Comparison of ENCODE assay signal across 17 cellular contexts in the genomic region with DNA sequence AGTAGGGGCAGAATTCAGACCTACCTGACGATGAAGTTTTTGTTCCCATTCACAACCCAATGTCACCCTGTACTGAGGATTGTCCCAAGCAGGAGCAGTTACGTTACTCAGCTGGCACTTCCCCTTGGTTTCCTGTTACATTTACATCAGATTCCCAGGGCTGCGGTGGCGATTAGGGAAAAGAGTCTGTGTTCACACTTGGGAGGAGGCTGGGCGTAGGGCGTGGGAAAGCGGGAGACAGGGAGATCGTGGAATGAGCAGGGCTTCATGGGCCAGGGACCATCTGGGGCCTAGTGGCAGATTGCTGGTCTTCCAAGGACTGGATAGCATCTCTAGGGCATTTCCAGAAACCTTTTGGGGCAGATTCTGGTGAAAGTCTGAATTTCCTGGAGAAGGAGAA. TPM values are rescaled to one million over a fixed set of nuclear protein-coding genes. Genes with fewer than 3 reads are reported as not detected.
DNase-seq lines count a peak whose midpoint lies in the region; ATAC-seq and TF ChIP-seq lines count a peak whose summit lies in the region.
"Had no signal": no experiment of that assay in that cellular context is flagged by ENCODE, and none has a peak within 500 bp of the region (broad histone marks: within the 10 kb centered on the region; RNA-seq: fewer than 3 reads in every experiment).

No MANE protein-coding gene starts in this region.

- intact Hi-C loops in gastrocnemius medialis (cut with DNase I; ENCODE audit: low total_unique reads) = no loop called here

- H3K4me3 ChIP-seq in gastrocnemius medialis = no peak overlapping the region
- H3K4me3 ChIP-seq: GM12878 had no signal

- H3K4me1 Mint-ChIP-seq in activated T-helper 17 cell treated with anti-CD3 and anti-CD28 coated beads, Interleukin-2, amount 50 U/mL, for 72 hours = peaks cover 4% of the 10 kb centered on the region
- H3K4me1 Mint-ChIP-seq in glutamatergic neuron (ENCODE audit: low read depth, unreplicated experiment) (peaks cover 17% of the 10 kb centered on the region), nephron progenitor cell (peaks cover 17% of the 10 kb centered on the region)

- DNase-seq in glutamatergic neuron (peak; percentile 47), nephron progenitor cell (peak; percentile 14), activated gamma-delta T cell (lab: John Stamatoyannopoulos, UW) (no peak), gastrocnemius medialis (no peak)
- DNase-seq: AML-193, Caco-2, DMS53, NCI-H1092, NCI-H1694, NCI-H2171, NCI-H82, SHP77 treated with DMSO at 0.1 percent for 48 hours had no signal

- TF ChIP-seq CTCF in glutamatergic neuron (IDR thresholded peaks at IDR 0.05; ENCODE audit: partially characterized antibody, unreplicated experiment) = no peak
- TF ChIP-seq CTCF in nephron progenitor cell (IDR thresholded peaks at IDR 0.05) = no peak
- no peak for TF ChIP-seq CTCF in gastrocnemius medialis (IDR thresholded peaks at IDR 0.05 in 4 of 5, conservative IDR thresholded peaks at IDR 0.05 in 1 of 5)

- H3K27ac Mint-ChIP-seq in activated T-helper 17 cell treated with anti-CD3 and anti-CD28 coated beads, Interleukin-2, amount 50 U/mL, for 72 hours = peak overlapping the region; percentile 34
- peak overlapping the region; percentile 79 for H3K27ac Mint-ChIP-seq in glutamatergic neuron (ENCODE audit: unreplicated experiment)
- peak overlapping the region; percentile 4 for H3K27ac Mint-ChIP-seq in nephron progenitor cell

- H3K27me3 Mint-ChIP-seq in activated T-helper 17 cell treated with anti-CD3 and anti-CD28 coated beads, Interleukin-2, amount 50 U/mL, for 72 hours = no peaks in the 10 kb centered on the region
- peaks cover 2% of the 10 kb centered on the region for H3K27me3 Mint-ChIP-seq in glutamatergic neuron (ENCODE audit: unreplicated experiment)
- no peaks in the 10 kb centered on the region for H3K27me3 Mint-ChIP-seq in nephron progenitor cell (ENCODE audit: low read depth, poor library complexity)

- no peak for ATAC-seq in activated T-helper 17 cell treated with anti-CD3 and anti-CD28 coated beads, Interleukin-2, amount 50 U/mL, for 72 hours (replicated peaks)
- ATAC-seq in HG02571 (IDR thresholded peaks at IDR 0.05; ENCODE audit: unreplicated experiment) (no peak), gastrocnemius medialis (no peak)
- ATAC-seq: GM12878, HCT116 had no signal

- no peak overlapping the region for H3K27ac ChIP-seq in gastrocnemius medialis

- H3K27me3 ChIP-seq in gastrocnemius medialis = no peaks in the 10 kb centered on the region

- H3K9me3 Mint-ChIP-seq in activated T-helper 17 cell treated with anti-CD3 and anti-CD28 coated beads, Interleukin-2, amount 50 U/mL, for 72 hours = peaks cover 1% of the 10 kb centered on the region
- peaks cover 8% of the 10 kb centered on the region for H3K9me3 Mint-ChIP-seq in glutamatergic neuron (ENCODE audit: unreplicated experiment)
- H3K9me3 Mint-ChIP-seq in nephron progenitor cell = peaks cover 1% of the 10 kb centered on the region

- in situ Hi-C loops in gastrocnemius medialis (cut with MboI; ENCODE audit: low sequenced_read_pairs in 4 of 4) = no loop called here

- H3K4me1 ChIP-seq in ES-I3 (ENCODE audit: insufficient read depth, low read length) (peaks cover 22% of the 10 kb centered on the region), gastrocnemius medialis (no peaks in the 10 kb centered on the region)

- no peak for TF ChIP-seq POLR2A in gastrocnemius medialis (IDR thresholded peaks at IDR 0.05)

- H3K36me3 Mint-ChIP-seq in activated T-helper 17 cell treated with anti-CD3 and anti-CD28 coated beads, Interleukin-2, amount 50 U/mL, for 72 hours (ENCODE audit: low read depth) = peaks cover 2% of the 10 kb centered on the region
- H3K36me3 Mint-ChIP-seq in glutamatergic neuron (ENCODE audit: unreplicated experiment) (no peaks in the 10 kb centered on the region), nephron progenitor cell (ENCODE audit: low read depth) (no peaks in the 10 kb centered on the region)

- 0 out of 2 replicates have a peak overlapping the region, but pooled peaks have one; percentile 10 for H3K9ac ChIP-seq in ES-I3 (ENCODE audit: low read depth, low read length)

- no peaks in the 10 kb centered on the region for H3K36me3 ChIP-seq in ES-I3 (ENCODE audit: insufficient read depth, low read length)
- no peaks in the 10 kb centered on the region for H3K36me3 ChIP-seq in gastrocnemius medialis

- H3K9me3 ChIP-seq in ES-I3 (ENCODE audit: control insufficient read depth, insufficient read depth, low read length) (no peaks in the 10 kb centered on the region), gastrocnemius medialis (no peaks in the 10 kb centered on the region)
- H3K9me3 ChIP-seq: Caco-2 had no signal

- no peak overlapping the region for H3K4me3 Mint-ChIP-seq in activated T-helper 17 cell treated with anti-CD3 and anti-CD28 coated beads, Interleukin-2, amount 50 U/mL, for 72 hours
- H3K4me3 Mint-ChIP-seq in glutamatergic neuron (ENCODE audit: unreplicated experiment) (peak overlapping the region; percentile 8), nephron progenitor cell (no peak overlapping the region)

RNA-seq across cellular contexts. Expression of gene TBX19, which starts 39.0 kb away (rescaled TPM):
- total RNA-seq in activated T-helper 17 cell treated with anti-CD3 and anti-CD28 coated beads, Interleukin-2, amount 50 U/mL, for 72 hours = 1 to 10 TPM; 1.8 to 6.1 TPM
- total RNA-seq in glutamatergic neuron (ENCODE audit: unreplicated experiment) = 0.78 TPM
- total RNA-seq in gastrocnemius medialis = under 1 TPM in 3 of 4 donors, not detected in 1; 0.12 to 0.53 (median 0.36) TPM

Comparison
In these comparisons a context has a peak if more than half of its experiments do, and no peak if none do; other contexts are left out.
1. H3K27ac Mint-ChIP-seq: peak in every context shown above with its lines; median percentile 79 in glutamatergic neuron; 34 in activated T-helper 17 cell treated with anti-CD3 and anti-CD28 coated beads, Interleukin-2, amount 50 U/mL, for 72 hours; 4 in nephron progenitor cell.
2. DNase-seq: peak in glutamatergic neuron (single experiment) and nephron progenitor cell (single experiment); none in activated gamma-delta T cell (single experiment) and gastrocnemius medialis (0 of 2).